ENCODE assay signal across 2 cellular contexts in genomic region chr7:27585781-27586447, GRCh38.
TF ChIP-seq lines count a peak whose summit lies in the region.

No MANE protein-coding gene starts in this region.

TF ChIP-seq in IMR-90, 13 proteins besides CTCF, POLR2A, EP300 and RAD21 (continued from another document):
- TF ChIP-seq ELK1 (IDR thresholded peaks at IDR 0.05; ENCODE audit: borderline replicate concordance, low read depth, low read length): no peak
- TF ChIP-seq BHLHE40 (IDR thresholded peaks at IDR 0.05; ENCODE audit: low read depth, low read length): no peak
- no peak for TF ChIP-seq CHD1 (IDR thresholded peaks at IDR 0.05; ENCODE audit: low read depth, low read length)
- TF ChIP-seq NFE2L2 (IDR thresholded peaks at IDR 0.05; ENCODE audit: low read depth, low read length): no peak
- no peak for TF ChIP-seq MAZ (IDR thresholded peaks at IDR 0.05; ENCODE audit: borderline replicate concordance, low read depth, low read length)
TF ChIP-seq in IMR-90: peak in this region for 0.

TF ChIP-seq in SK-N-SH treated with all-trans-retinoic acid at 6 μM for 48 hours, 23 proteins besides CTCF, POLR2A, EP300 and RAD21 (continued from another document):
- no peak for TF ChIP-seq PATZ1 (CRISPR knock-in tag; IDR thresholded peaks at IDR 0.05; ENCODE audit: borderline replicate concordance)
- no peak for TF ChIP-seq ZNF8 (CRISPR knock-in tag; IDR thresholded peaks at IDR 0.05)
- no peak for TF ChIP-seq ZNF565 (CRISPR knock-in tag; conservative IDR thresholded peaks at IDR 0.05; ENCODE audit: low read depth)
- TF ChIP-seq OSR1 (CRISPR knock-in tag; IDR thresholded peaks at IDR 0.05): no peak
- TF ChIP-seq BACH2 (CRISPR knock-in tag; IDR thresholded peaks at IDR 0.05; ENCODE audit: borderline replicate concordance): no peak
- no peak for TF ChIP-seq ZFP3 (CRISPR knock-in tag; IDR thresholded peaks at IDR 0.05)
- TF ChIP-seq PPARA (CRISPR knock-in tag; IDR thresholded peaks at IDR 0.05; ENCODE audit: borderline replicate concordance): no peak
- no peak for TF ChIP-seq RARB (CRISPR knock-in tag; IDR thresholded peaks at IDR 0.05)
